1 cellular context compared by ENCODE assay signal in genomic region chr1:212774584-212774983, GRCh38.
TF ChIP-seq lines count a peak whose summit lies in the region.

No MANE protein-coding gene starts in this region.

TF ChIP-seq in A549, 52 proteins besides CTCF, POLR2A, EP300 and RAD21 (continued from another document):
- TF ChIP-seq, protein P1, sequence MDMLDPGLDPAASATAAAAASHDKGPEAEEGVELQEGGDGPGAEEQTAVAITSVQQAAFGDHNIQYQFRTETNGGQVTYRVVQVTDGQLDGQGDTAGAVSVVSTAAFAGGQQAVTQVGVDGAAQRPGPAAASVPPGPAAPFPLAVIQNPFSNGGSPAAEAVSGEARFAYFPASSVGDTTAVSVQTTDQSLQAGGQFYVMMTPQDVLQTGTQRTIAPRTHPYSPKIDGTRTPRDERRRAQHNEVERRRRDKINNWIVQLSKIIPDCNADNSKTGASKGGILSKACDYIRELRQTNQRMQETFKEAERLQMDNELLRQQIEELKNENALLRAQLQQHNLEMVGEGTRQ (IDR thresholded peaks at IDR 0.05), result no peak
- no peak for TF ChIP-seq BHLHE40 (IDR thresholded peaks at IDR 0.05; ENCODE audit: low read depth, low read length)
